In genomic region chr3:61110576-61110975, GRCh38 we compare ENCODE assay signal across 24 cellular contexts.
DNase-seq lines count a peak whose midpoint lies in the region; ATAC-seq, FAIRE-seq and TF ChIP-seq lines count a peak whose summit lies in the region.
"Had no signal": no experiment of that assay in that cellular context is flagged by ENCODE, and none has a peak within 500 bp of the region (broad histone marks: within the 10 kb centered on the region; RNA-seq: fewer than 3 reads in every experiment).

No MANE protein-coding gene starts in this region.

- no peaks in the 10 kb centered on the region for H3K9me3 Mint-ChIP-seq in activated T-helper 2 cell treated with anti-CD3 and anti-CD28 coated beads, Interferon-gamma antibody, Interleukin-2, Interleukin-4, amounts not matched to agents 10 μg/mL and 5 μg/mL and 100 μg/mL, durations not matched to agents 14 hours and 24 hours and 36 hours
- H3K9me3 Mint-ChIP-seq: H9, WTC11 had no signal

- H3K27me3 Mint-ChIP-seq in activated T-helper 2 cell treated with anti-CD3 and anti-CD28 coated beads, Interferon-gamma antibody, Interleukin-2, Interleukin-4, amounts not matched to agents 10 μg/mL and 5 μg/mL and 100 μg/mL, durations not matched to agents 14 hours and 24 hours and 36 hours (ENCODE audit: low read depth), result no peaks in the 10 kb centered on the region
- H3K27me3 Mint-ChIP-seq: progenitor cell of endocrine pancreas; stimulated activated naive B cell treated with anti-CD40 and anti-IgM and Interleukin-4, amounts not matched to agents 10 μg/mL and 1 μg/mL and 100 μg/mL, for 72 hours; type B pancreatic cell had no signal

- no peak overlapping the region for H3K4me3 Mint-ChIP-seq in activated T-helper 2 cell treated with anti-CD3 and anti-CD28 coated beads, Interferon-gamma antibody, Interleukin-2, Interleukin-4, amounts not matched to agents 10 μg/mL and 5 μg/mL and 100 μg/mL, durations not matched to agents 14 hours and 24 hours and 36 hours (ENCODE audit: low read depth)
- H3K4me3 Mint-ChIP-seq: H9; immature natural killer cell; naive thymus-derived CD8-positive, alpha-beta T cell; stimulated activated naive B cell treated with anti-CD40 and anti-IgM and Interleukin-4, amounts not matched to agents 10 μg/mL and 1 μg/mL and 100 μg/mL, for 72 hours; type B pancreatic cell; WTC11 had no signal

- ATAC-seq in GM19395 (IDR thresholded peaks at IDR 0.05; ENCODE audit: unreplicated experiment), result peak; percentile 48
- peak; percentile 51 for ATAC-seq in HG03064 (IDR thresholded peaks at IDR 0.05; ENCODE audit: low read depth, unreplicated experiment)
- ATAC-seq in HG03159 (IDR thresholded peaks at IDR 0.05; ENCODE audit: unreplicated experiment), result no peak
- ATAC-seq: naive thymus-derived CD8-positive, alpha-beta T cell; stimulated activated naive B cell treated with anti-CD40 and anti-IgM and Interleukin-4, amounts not matched to agents 10 μg/mL and 1 μg/mL and 100 μg/mL, for 72 hours; WTC11 had no signal

- H3K36me3 ChIP-seq in stomach, result no peaks in the 10 kb centered on the region
- H3K36me3 ChIP-seq: esophagus muscularis mucosa had no signal

- no peak overlapping the region for H3K4me3 ChIP-seq in stomach
- H3K4me3 ChIP-seq: esophagus muscularis mucosa had no signal

- peaks cover 19% of the 10 kb centered on the region for H3K4me1 Mint-ChIP-seq in activated T-helper 2 cell treated with anti-CD3 and anti-CD28 coated beads, Interferon-gamma antibody, Interleukin-2, Interleukin-4, amounts not matched to agents 10 μg/mL and 5 μg/mL and 100 μg/mL, durations not matched to agents 14 hours and 24 hours and 36 hours (ENCODE audit: low read depth)
- H3K4me1 Mint-ChIP-seq: stimulated activated naive B cell treated with anti-CD40 and anti-IgM and Interleukin-4, amounts not matched to agents 10 μg/mL and 1 μg/mL and 100 μg/mL, for 72 hours had no signal

- H3K9me3 ChIP-seq in stomach, result no peaks in the 10 kb centered on the region
- H3K9me3 ChIP-seq: esophagus muscularis mucosa had no signal

- H3K4me1 ChIP-seq in stomach, result no peaks in the 10 kb centered on the region
- H3K4me1 ChIP-seq: esophagus muscularis mucosa had no signal

- no peak for TF ChIP-seq EP300 in stomach (IDR thresholded peaks at IDR 0.05)

- intact Hi-C loops in activated T-helper 2 cell treated with anti-CD3 and anti-CD28 coated beads, Interferon-gamma antibody, Interleukin-2, Interleukin-4, amounts not matched to agents 10 μg/mL and 5 μg/mL and 100 μg/mL, durations not matched to agents 14 hours and 24 hours and 36 hours (cut with micrococcal nuclease), result loop anchor here (5.0 kb wide), 1 partner anchor 142 kb away; the partner anchor contains the start of gene FHIT
- intact Hi-C loops in stomach (cut with DNase I; ENCODE audit: low total_unique reads), result no loop called here

- peak overlapping the region; percentile 30 for H3K27ac Mint-ChIP-seq in activated T-helper 2 cell treated with anti-CD3 and anti-CD28 coated beads, Interferon-gamma antibody, Interleukin-2, Interleukin-4, amounts not matched to agents 10 μg/mL and 5 μg/mL and 100 μg/mL, durations not matched to agents 14 hours and 24 hours and 36 hours
- H3K27ac Mint-ChIP-seq: H9; progenitor cell of endocrine pancreas; stimulated activated naive B cell treated with anti-CD40 and anti-IgM and Interleukin-4, amounts not matched to agents 10 μg/mL and 1 μg/mL and 100 μg/mL, for 72 hours; type B pancreatic cell; WTC11 had no signal

- peak; percentile 67 for FAIRE-seq in GM18507 (lab: Jason Lieb, UNC)
- FAIRE-seq: bronchial epithelial cell, D721Med, G401.6 had no signal

- H3K27me3 ChIP-seq in stomach, result no peaks in the 10 kb centered on the region
- H3K27me3 ChIP-seq: esophagus muscularis mucosa had no signal

- no peak overlapping the region for H3K27ac ChIP-seq in stomach
- H3K27ac ChIP-seq: esophagus muscularis mucosa had no signal

- 80 to 90% (median 87%) methylated on average over 2 of the region's 2 CpGs for WGBS in stomach, 5 donors

- no peak for TF ChIP-seq POLR2A in stomach (IDR thresholded peaks at IDR 0.05)

- no peak for DNase-seq in GM18507 (ENCODE audit: extremely low spot score, insufficient read length, low read depth)
- DNase-seq in activated T-helper 2 cell treated with anti-CD3 and anti-CD28 coated beads, Interferon-gamma antibody, Interleukin-2, Interleukin-4, amounts not matched to agents 10 μg/mL and 5 μg/mL and 100 μg/mL, durations not matched to agents 14 hours and 24 hours and 36 hours (ENCODE audit: low spot score), result no peak
- DNase-seq in stomach, result no peak
- DNase-seq in NK-92 (lab: John Stamatoyannopoulos, UW; ENCODE audit: unreplicated experiment), result no peak
- DNase-seq: activated CD8-positive, alpha-beta memory T cell treated with anti-CD3 and anti-CD28 coated beads, Interleukin-2, amount 50 U/mL, for 4 hours; dermis blood vessel endothelial cell; H9; mammary epithelial cell; NCI-H187 treated with DMSO at 0.1 percent for 48 hours; SHP77; stimulated activated CD4-positive, alpha-beta T cell treated with anti-CD3 and anti-CD28 coated beads, Interleukin-12 subunit alpha, Interleukin-12 subunit beta, amount 100 ng/mL, for 4 hours; stimulated activated naive B cell treated with anti-CD40 and anti-IgM and Interleukin-4, amounts not matched to agents 10 μg/mL and 1 μg/mL and 100 μg/mL, for 72 hours had no signal

- no peak for TF ChIP-seq CTCF in stomach (IDR thresholded peaks at IDR 0.05)

- no peaks in the 10 kb centered on the region for H3K36me3 Mint-ChIP-seq in activated T-helper 2 cell treated with anti-CD3 and anti-CD28 coated beads, Interferon-gamma antibody, Interleukin-2, Interleukin-4, amounts not matched to agents 10 μg/mL and 5 μg/mL and 100 μg/mL, durations not matched to agents 14 hours and 24 hours and 36 hours (ENCODE audit: low read depth)
- H3K36me3 Mint-ChIP-seq: WTC11 had no signal
